ENCODE assay signal across 21 cellular contexts in genomic region chr1:22508329-22508728, GRCh38. TPM values are rescaled to one million over a fixed set of nuclear protein-coding genes. Genes with fewer than 3 reads are reported as not detected.
DNase-seq lines count a peak whose midpoint lies in the region; ATAC-seq and TF ChIP-seq lines count a peak whose summit lies in the region.
"Had no signal": no experiment of that assay in that cellular context is flagged by ENCODE, and none has a peak within 500 bp of the region (broad histone marks: within the 10 kb centered on the region; RNA-seq: fewer than 3 reads in every experiment).

No MANE protein-coding gene starts in this region.

- peaks cover 47% of the 10 kb centered on the region for H3K36me3 ChIP-seq in osteoblast (ENCODE audit: insufficient read depth, low read length)

- no peak overlapping the region for H3K4me3 ChIP-seq in osteoblast (ENCODE audit: insufficient read depth, low read length)
- H3K4me3 ChIP-seq: PC-9 had no signal

- H3K9me3 ChIP-seq in osteoblast (ENCODE audit: low read depth, low read length): no peaks in the 10 kb centered on the region
- H3K9me3 ChIP-seq: ascending aorta had no signal

- H4K20me1 ChIP-seq in osteoblast (ENCODE audit: insufficient read depth, low read length): no peaks in the 10 kb centered on the region

- H3K27me3 ChIP-seq in osteoblast (ENCODE audit: insufficient read depth, low read length): no peaks in the 10 kb centered on the region
- H3K27me3 ChIP-seq: ascending aorta had no signal

- ATAC-seq in GM19328 (IDR thresholded peaks at IDR 0.05; ENCODE audit: unreplicated experiment): no peak
- ATAC-seq: effector memory CD8-positive, alpha-beta T cell; T-helper 17 cell had no signal

- H3K4me1 ChIP-seq in osteoblast (ENCODE audit: insufficient read depth, low read length): peaks cover 20% of the 10 kb centered on the region

- no peaks in the 10 kb centered on the region for H3K79me2 ChIP-seq in osteoblast (ENCODE audit: insufficient read depth, low read length)

- DNase-seq in DMS53 (lab: John Stamatoyannopoulos, UW) (peak; percentile 68), NCI-H128 (lab: John Stamatoyannopoulos, UW; ENCODE audit: unreplicated experiment) (peak; percentile 56), NCI-H524 (lab: John Stamatoyannopoulos, UW) (peak; percentile 26 to 68), fibroblast of peridontal ligament (ENCODE audit: extremely low read depth) (peak; percentile 10), SW480 (ENCODE audit: low spot score) (no peak), osteoblast (ENCODE audit: insufficient read length, low spot score, missing footprints) (no peak)
- no peak for DNase-seq in activated CD4-positive, alpha-beta T cell treated with anti-CD3 and anti-CD28 coated beads for 4 hours
- DNase-seq: ACHN; activated B cell treated with CpG ODN at 0.5 μM for 24 hours; activated CD4-positive, alpha-beta memory T cell treated with anti-CD3 and anti-CD28 coated beads, Interleukin-2, amount 10 ng/mL, durations not matched to agents 7 days and 5 days; activated naive CD4-positive, alpha-beta T cell treated with anti-CD3 and anti-CD28 coated beads, Interleukin-2, amount 50 U/mL, for 16 hours; effector memory CD8-positive, alpha-beta T cell; KG1; NCI-H1048; NCI-H774; PC-9; substantia nigra; T-helper 17 cell had no signal

- H2AFZ ChIP-seq in osteoblast (ENCODE audit: low read length): no peak overlapping the region
- H2AFZ ChIP-seq: PC-9 had no signal

- H3K27ac ChIP-seq in osteoblast (ENCODE audit: low read depth, low read length): no peak overlapping the region
- H3K27ac ChIP-seq: PC-9 had no signal

- H3K4me2 ChIP-seq in osteoblast (ENCODE audit: insufficient read depth, low read length): no peak overlapping the region
- H3K4me2 ChIP-seq: PC-9 had no signal

- TF ChIP-seq CTCF in osteoblast (IDR thresholded peaks at IDR 0.05; ENCODE audit: extremely low read depth, low read depth, low read length): no peak

RNA-seq across cellular contexts. Expression of gene EPHA8, which starts 55.0 kb away (rescaled TPM):
- total RNA-seq in osteoblast: not detected in 2 replicates
- total RNA-seq: activated B cell treated with CpG ODN at 0.5 μM for 24 hours; activated CD4-positive, alpha-beta memory T cell treated with anti-CD3 and anti-CD28 coated beads, Interleukin-2, amount 10 ng/mL, durations not matched to agents 7 days and 5 days; ascending aorta; Daoy; PC-9; T-helper 17 cell had no signal

RNA-seq across cellular contexts. Expression of gene ZBTB40, which starts 56.7 kb away (rescaled TPM):
- total RNA-seq in osteoblast: 13.8 and 16.3 TPM in 2 replicates

Comparison
In these comparisons a context has a peak if more than half of its experiments do, and no peak if none do; other contexts are left out.
1. DNase-seq: peak in DMS53 (single experiment), NCI-H128 (single experiment), NCI-H524 (2 of 2) and fibroblast of peridontal ligament (single experiment); none in SW480 (single experiment), osteoblast (single experiment) and activated CD4-positive, alpha-beta T cell treated with anti-CD3 and anti-CD28 coated beads for 4 hours (0 of 2).